In the genomic region with DNA sequence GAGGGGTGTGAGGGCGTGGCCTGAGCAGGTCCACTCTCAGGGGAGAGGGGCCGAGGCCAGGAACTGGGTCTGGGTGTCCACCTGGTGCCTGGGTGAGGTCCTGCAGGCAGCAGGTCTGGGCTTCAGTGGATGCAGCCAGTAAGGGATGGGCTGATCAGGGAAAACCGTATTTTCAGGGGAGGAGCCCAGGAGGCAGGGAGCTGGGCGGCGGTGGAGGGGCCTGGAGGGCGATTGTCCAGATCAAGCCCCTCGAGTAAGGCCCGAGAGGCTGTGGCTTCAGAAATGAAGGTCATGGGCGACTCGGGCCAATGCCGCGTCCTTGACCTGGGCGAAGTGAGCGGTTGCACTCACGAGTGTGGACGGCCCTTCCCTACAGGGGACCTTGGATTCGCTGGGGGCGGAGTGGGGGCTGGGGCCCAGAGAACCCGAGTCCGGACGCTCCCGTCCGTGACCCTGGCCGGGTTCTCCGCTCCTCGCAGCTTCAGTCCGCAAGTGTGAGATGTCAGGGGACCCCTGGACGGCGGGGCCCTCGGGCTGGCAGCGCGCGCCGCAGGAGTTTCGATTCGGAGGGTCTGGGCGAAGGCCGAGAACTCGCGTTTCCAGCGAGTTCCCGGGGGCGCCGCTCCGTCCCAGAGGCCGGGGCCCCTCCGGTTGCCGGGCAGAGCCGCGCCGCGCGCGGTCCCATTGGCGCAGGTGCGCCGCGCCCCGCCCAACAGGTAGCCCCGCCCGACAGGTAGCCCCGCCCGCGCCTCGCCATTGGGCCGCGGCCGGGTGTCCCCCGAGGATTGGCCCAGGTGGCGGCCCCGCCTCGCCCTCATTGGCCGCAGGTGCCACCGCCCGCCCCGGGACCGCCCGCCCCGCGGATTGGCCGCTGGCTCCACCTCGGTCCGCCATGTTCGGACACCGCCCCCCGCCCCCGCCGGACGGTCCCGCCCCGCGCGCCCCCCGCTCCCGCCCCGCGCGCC, we compare ENCODE assay signal across 1 cellular context.
A peak's percentile ranks its signal among the peaks of the same experiment; 100 is the strongest.
TF ChIP-seq lines count a peak whose summit lies in the region.

A gene (plus strand): TSS at position 895 of the 965 bp plus-strand sequence. CDS start 220 bp downstream, outside the sequence.

TF ChIP-seq in WTC11, 78 proteins besides CTCF, POLR2A, EP300 and RAD21 (continued from another document):
- TF ChIP-seq, protein P1, sequence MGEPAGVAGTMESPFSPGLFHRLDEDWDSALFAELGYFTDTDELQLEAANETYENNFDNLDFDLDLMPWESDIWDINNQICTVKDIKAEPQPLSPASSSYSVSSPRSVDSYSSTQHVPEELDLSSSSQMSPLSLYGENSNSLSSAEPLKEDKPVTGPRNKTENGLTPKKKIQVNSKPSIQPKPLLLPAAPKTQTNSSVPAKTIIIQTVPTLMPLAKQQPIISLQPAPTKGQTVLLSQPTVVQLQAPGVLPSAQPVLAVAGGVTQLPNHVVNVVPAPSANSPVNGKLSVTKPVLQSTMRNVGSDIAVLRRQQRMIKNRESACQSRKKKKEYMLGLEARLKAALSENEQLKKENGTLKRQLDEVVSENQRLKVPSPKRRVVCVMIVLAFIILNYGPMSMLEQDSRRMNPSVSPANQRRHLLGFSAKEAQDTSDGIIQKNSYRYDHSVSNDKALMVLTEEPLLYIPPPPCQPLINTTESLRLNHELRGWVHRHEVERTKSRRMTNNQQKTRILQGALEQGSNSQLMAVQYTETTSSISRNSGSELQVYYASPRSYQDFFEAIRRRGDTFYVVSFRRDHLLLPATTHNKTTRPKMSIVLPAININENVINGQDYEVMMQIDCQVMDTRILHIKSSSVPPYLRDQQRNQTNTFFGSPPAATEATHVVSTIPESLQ (CRISPR knock-in tag; IDR thresholded peaks at IDR 0.05), result no peak
- TF ChIP-seq TEAD1 (CRISPR knock-in tag; IDR thresholded peaks at IDR 0.05), result peak; percentile 0; the same call in 1 of the 2 replicates
- TF ChIP-seq JUN (CRISPR knock-in tag; IDR thresholded peaks at IDR 0.05), result no peak
- TF ChIP-seq ATF1 (CRISPR knock-in tag; IDR thresholded peaks at IDR 0.05), result no peak
- no peak for TF ChIP-seq NFATC4 (CRISPR knock-in tag; IDR thresholded peaks at IDR 0.05)
- TF ChIP-seq, protein P2, sequence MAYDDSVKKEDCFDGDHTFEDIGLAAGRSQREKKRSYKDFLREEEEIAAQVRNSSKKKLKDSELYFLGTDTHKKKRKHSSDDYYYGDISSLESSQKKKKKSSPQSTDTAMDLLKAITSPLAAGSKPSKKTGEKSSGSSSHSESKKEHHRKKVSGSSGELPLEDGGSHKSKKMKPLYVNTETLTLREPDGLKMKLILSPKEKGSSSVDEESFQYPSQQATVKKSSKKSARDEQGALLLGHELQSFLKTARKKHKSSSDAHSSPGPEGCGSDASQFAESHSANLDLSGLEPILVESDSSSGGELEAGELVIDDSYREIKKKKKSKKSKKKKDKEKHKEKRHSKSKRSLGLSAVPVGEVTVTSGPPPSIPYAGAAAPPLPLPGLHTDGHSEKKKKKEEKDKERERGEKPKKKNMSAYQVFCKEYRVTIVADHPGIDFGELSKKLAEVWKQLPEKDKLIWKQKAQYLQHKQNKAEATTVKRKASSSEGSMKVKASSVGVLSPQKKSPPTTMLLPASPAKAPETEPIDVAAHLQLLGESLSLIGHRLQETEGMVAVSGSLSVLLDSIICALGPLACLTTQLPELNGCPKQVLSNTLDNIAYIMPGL (CRISPR knock-in tag; IDR thresholded peaks at IDR 0.05), result peak; percentile 57; the same call in 1 of the 2 replicates
- TF ChIP-seq, protein P3, sequence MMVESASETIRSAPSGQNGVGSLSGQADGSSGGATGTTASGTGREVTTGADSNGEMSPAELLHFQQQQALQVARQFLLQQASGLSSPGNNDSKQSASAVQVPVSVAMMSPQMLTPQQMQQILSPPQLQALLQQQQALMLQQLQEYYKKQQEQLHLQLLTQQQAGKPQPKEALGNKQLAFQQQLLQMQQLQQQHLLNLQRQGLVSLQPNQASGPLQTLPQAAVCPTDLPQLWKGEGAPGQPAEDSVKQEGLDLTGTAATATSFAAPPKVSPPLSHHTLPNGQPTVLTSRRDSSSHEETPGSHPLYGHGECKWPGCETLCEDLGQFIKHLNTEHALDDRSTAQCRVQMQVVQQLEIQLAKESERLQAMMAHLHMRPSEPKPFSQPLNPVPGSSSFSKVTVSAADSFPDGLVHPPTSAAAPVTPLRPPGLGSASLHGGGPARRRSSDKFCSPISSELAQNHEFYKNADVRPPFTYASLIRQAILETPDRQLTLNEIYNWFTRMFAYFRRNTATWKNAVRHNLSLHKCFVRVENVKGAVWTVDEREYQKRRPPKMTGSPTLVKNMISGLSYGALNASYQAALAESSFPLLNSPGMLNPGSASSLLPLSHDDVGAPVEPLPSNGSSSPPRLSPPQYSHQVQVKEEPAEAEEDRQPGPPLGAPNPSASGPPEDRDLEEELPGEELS (CRISPR knock-in tag; IDR thresholded peaks at IDR 0.05), result peak; percentile 52; the same call in 1 of the 2 replicates
- TF ChIP-seq, protein P4, sequence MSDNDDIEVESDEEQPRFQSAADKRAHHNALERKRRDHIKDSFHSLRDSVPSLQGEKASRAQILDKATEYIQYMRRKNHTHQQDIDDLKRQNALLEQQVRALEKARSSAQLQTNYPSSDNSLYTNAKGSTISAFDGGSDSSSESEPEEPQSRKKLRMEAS (CRISPR knock-in tag; IDR thresholded peaks at IDR 0.05), result peak; percentile 58; the same call in 1 of the 2 replicates
- no peak for TF ChIP-seq ESRRA (CRISPR knock-in tag; IDR thresholded peaks at IDR 0.05; ENCODE audit: borderline replicate concordance)
- TF ChIP-seq, protein P5, sequence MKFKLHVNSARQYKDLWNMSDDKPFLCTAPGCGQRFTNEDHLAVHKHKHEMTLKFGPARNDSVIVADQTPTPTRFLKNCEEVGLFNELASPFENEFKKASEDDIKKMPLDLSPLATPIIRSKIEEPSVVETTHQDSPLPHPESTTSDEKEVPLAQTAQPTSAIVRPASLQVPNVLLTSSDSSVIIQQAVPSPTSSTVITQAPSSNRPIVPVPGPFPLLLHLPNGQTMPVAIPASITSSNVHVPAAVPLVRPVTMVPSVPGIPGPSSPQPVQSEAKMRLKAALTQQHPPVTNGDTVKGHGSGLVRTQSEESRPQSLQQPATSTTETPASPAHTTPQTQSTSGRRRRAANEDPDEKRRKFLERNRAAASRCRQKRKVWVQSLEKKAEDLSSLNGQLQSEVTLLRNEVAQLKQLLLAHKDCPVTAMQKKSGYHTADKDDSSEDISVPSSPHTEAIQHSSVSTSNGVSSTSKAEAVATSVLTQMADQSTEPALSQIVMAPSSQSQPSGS (CRISPR knock-in tag; IDR thresholded peaks at IDR 0.05; ENCODE audit: borderline replicate concordance, low read depth), result 0 out of 2 replicates have a peak, but pooled peaks have one; percentile 65
- no peak for TF ChIP-seq TCF7 (CRISPR knock-in tag; IDR thresholded peaks at IDR 0.05; ENCODE audit: low read depth)
- no peak for TF ChIP-seq NR2C2 (CRISPR knock-in tag; IDR thresholded peaks at IDR 0.05)
- TF ChIP-seq GABPB1 (CRISPR knock-in tag; IDR thresholded peaks at IDR 0.05), result no peak
- TF ChIP-seq NFYB (CRISPR knock-in tag; conservative IDR thresholded peaks at IDR 0.05; ENCODE audit: low read depth), result peak; percentile 90
TF ChIP-seq in WTC11: peak in this region for 18.
